Comparison of ENCODE assay signal across 20 cellular contexts in genomic region chr3:57985977-57986246, GRCh38.
"Had no signal": no experiment of that assay in that cellular context is flagged by ENCODE, and none has a peak within 500 bp of the region (broad histone marks: within the 10 kb centered on the region; RNA-seq: fewer than 3 reads in every experiment).

No MANE protein-coding gene starts in this region.

- H3K27ac ChIP-seq: colonic mucosa, heart left ventricle, spleen, testis, tibial nerve had no signal

- H3K36me3 ChIP-seq: colonic mucosa, heart left ventricle, spleen, tibial nerve had no signal

- DNase-seq: cerebellar nuclear complex; colonic mucosa; dermis blood vessel endothelial cell; effector CD4-positive, alpha-beta T cell; endodermal cell; foreskin melanocyte; heart left ventricle; hippocampal formation; kidney glomerular epithelial cell; mammary epithelial cell; spleen; stimulated activated CD4-positive, alpha-beta T cell treated with anti-CD3 and anti-CD28 coated beads, Interleukin-15, amount 100 ng/mL, for 24 hours; stimulated activated CD4-positive, alpha-beta T cell treated with anti-CD3 and anti-CD28 coated beads, Interleukin-1b, Interleukin-23, amount 100 ng/mL, for 48 hours; stimulated activated CD4-positive, alpha-beta T cell treated with anti-CD3 and anti-CD28 coated beads, Interleukin-4, amount 100 ng/mL, for 24 hours; testis had no signal

- H3K4me3 ChIP-seq: colonic mucosa, heart left ventricle, spleen, testis, tibial nerve had no signal

- ATAC-seq: heart left ventricle; left lobe of liver; natural killer cell treated with Interleukin-12 subunit alpha and Interleukin-12 subunit beta and Interleukin-15 and Interleukin-18, amount 100 ng/mL, for 72 hours; sciatic nerve; stimulated activated memory B cell treated with anti-CD40 and anti-IgM and Interleukin-4, amounts not matched to agents 10 μg/mL and 1 μg/mL and 100 μg/mL, for 72 hours had no signal

- H3K9me3 ChIP-seq: colonic mucosa, heart left ventricle, spleen, testis, tibial nerve had no signal

- H3K27me3 ChIP-seq: colonic mucosa, heart left ventricle, spleen, testis, tibial nerve had no signal
